8 cellular contexts compared by ENCODE assay signal in genomic region chr1:109090100-109090414, GRCh38. TPM values are rescaled to one million over a fixed set of nuclear protein-coding genes. Genes with fewer than 3 reads are reported as not detected.
DNase-seq lines count a peak whose midpoint lies in the region; ATAC-seq and TF ChIP-seq lines count a peak whose summit lies in the region.
"Not testable (repeated sequence)": the region's sequence is repeated elsewhere in the genome, so short reads cannot be mapped to it uniquely, and the experiment has no call there.

No MANE protein-coding gene starts in this region.

- peak overlapping the region; percentile 93 for H3K27ac Mint-ChIP-seq in activated naive CD4-positive, alpha-beta T cell treated with anti-CD3 and anti-CD28 coated beads, Interleukin-2, amount 50 U/mL, for 24 hours
- peak overlapping the region; percentile 97 to 99 for H3K27ac Mint-ChIP-seq in effector memory CD8-positive, alpha-beta T cell
- peak overlapping the region; percentile 97 to 99 (median 98) for H3K27ac Mint-ChIP-seq in nephron

- not testable (repeated sequence) for H3K27me3 Mint-ChIP-seq in activated naive CD4-positive, alpha-beta T cell treated with anti-CD3 and anti-CD28 coated beads, Interleukin-2, amount 50 U/mL, for 24 hours; effector memory CD8-positive, alpha-beta T cell; nephron (ENCODE audit: low read depth)

- not testable (repeated sequence) for H3K36me3 ChIP-seq in BJ (ENCODE audit: control insufficient read depth, insufficient read depth, low read length); iPS-15b (ENCODE audit: control insufficient read depth, insufficient read depth, low read length)
- peaks cover 14 to 24% (median 23%) of the 10 kb centered on the region in 4 donors for H3K36me3 ChIP-seq in stomach

- TF ChIP-seq POLR2A in stomach (IDR thresholded peaks at IDR 0.05), result not testable (repeated sequence)

- POLR2A ChIA-PET in BJ (lab: Charles Lee), result interaction anchor here (0.6 to 1.1 kb wide), 2 partner anchors 10 to 14 kb away, joined by 4 to 6 read pairs; partner anchors contain the start of gene TAF13

- peak overlapping the region; percentile 92 for H3K9ac ChIP-seq in iPS-15b (ENCODE audit: low read depth, low read length)

- intact Hi-C loops in stomach (cut with DNase I; ENCODE audit: low total_unique reads), result not testable (repeated sequence)

- H3K27ac ChIP-seq in HL-60 (replicated peaks) (peak overlapping the region; percentile 99), stomach (peak overlapping the region; percentile 96 to 99 (median 98))

- H3K36me3 Mint-ChIP-seq in activated naive CD4-positive, alpha-beta T cell treated with anti-CD3 and anti-CD28 coated beads, Interleukin-2, amount 50 U/mL, for 24 hours, result peaks cover 12% of the 10 kb centered on the region
- H3K36me3 Mint-ChIP-seq in effector memory CD8-positive, alpha-beta T cell (ENCODE audit: insufficient read depth), result peaks cover 36% of the 10 kb centered on the region
- H3K36me3 Mint-ChIP-seq in nephron (ENCODE audit: low read depth), result peaks cover 26% of the 10 kb centered on the region

- peak overlapping the region; percentile 86 for H3K4me3 ChIP-seq in BJ (ENCODE audit: low read depth, low read length)
- H3K4me3 ChIP-seq in HL-60 (replicated peaks; ENCODE audit: insufficient read depth, low read length), result peak overlapping the region; percentile 90
- H3K4me3 ChIP-seq in iPS-15b (ENCODE audit: low read depth, low read length), result peak overlapping the region; percentile 77
- peak overlapping the region; percentile 66 to 90 (median 78) for H3K4me3 ChIP-seq in stomach

- peak overlapping the region; percentile 92 for H3K4me3 Mint-ChIP-seq in activated naive CD4-positive, alpha-beta T cell treated with anti-CD3 and anti-CD28 coated beads, Interleukin-2, amount 50 U/mL, for 24 hours
- H3K4me3 Mint-ChIP-seq in effector memory CD8-positive, alpha-beta T cell, result peak overlapping the region; percentile 96 to 99
- H3K4me3 Mint-ChIP-seq in nephron, result peak overlapping the region; percentile 94 to 95 (median 95)

- H3K4me1 ChIP-seq in iPS-15b (ENCODE audit: control insufficient read depth, insufficient read depth, low read length), result not testable (repeated sequence)
- H3K4me1 ChIP-seq in stomach, result peaks cover 15 to 52% (median 39%) of the 10 kb centered on the region in 4 donors

- H3K4me1 Mint-ChIP-seq in activated naive CD4-positive, alpha-beta T cell treated with anti-CD3 and anti-CD28 coated beads, Interleukin-2, amount 50 U/mL, for 24 hours, result peaks cover 32% of the 10 kb centered on the region
- peaks cover 24 to 28% of the 10 kb centered on the region in 2 donors for H3K4me1 Mint-ChIP-seq in effector memory CD8-positive, alpha-beta T cell (ENCODE audit: low read depth in 2 of 2)
- H3K4me1 Mint-ChIP-seq in nephron, result peaks cover 22% of the 10 kb centered on the region

- not testable (repeated sequence) for H3K9me3 ChIP-seq in iPS-15b (ENCODE audit: control insufficient read depth, insufficient read depth, low read length); stomach

- not testable (repeated sequence) for TF ChIP-seq CTCF in BJ (IDR thresholded peaks at IDR 0.05; ENCODE audit: insufficient read depth, low read depth, low read length); HL-60 (IDR thresholded peaks at IDR 0.05; ENCODE audit: insufficient read depth, low read length); nephron (IDR thresholded peaks at IDR 0.05; ENCODE audit: unreplicated experiment in 3 of 3); stomach (IDR thresholded peaks at IDR 0.05)

- H3K9me3 Mint-ChIP-seq in activated naive CD4-positive, alpha-beta T cell treated with anti-CD3 and anti-CD28 coated beads, Interleukin-2, amount 50 U/mL, for 24 hours; effector memory CD8-positive, alpha-beta T cell; nephron: not testable (repeated sequence)

- not testable (repeated sequence) for DNase-seq in BJ (ENCODE audit: low read depth)
- DNase-seq in HL-60 (ENCODE audit: low read depth in 1 of 2, low spot score in 1 of 2) (peak in 1 of 2 experiments; percentile 83), SIG-M5 treated with dmso at 0.1 percent for 504 hours (lab: John Stamatoyannopoulos, UW; ENCODE audit: unreplicated experiment) (peak; percentile 77), stomach (peak; percentile 33)
- peak in 1 of 3 experiments; percentile 10 for DNase-seq in effector memory CD8-positive, alpha-beta T cell

- H3K27me3 ChIP-seq in BJ (ENCODE audit: control insufficient read depth, insufficient read depth, low read length); HL-60 (ENCODE audit: insufficient read depth, poor library complexity, severe bottlenecking); iPS-15b (ENCODE audit: control insufficient read depth, insufficient read depth, low read length); stomach: not testable (repeated sequence)

- ATAC-seq in effector memory CD8-positive, alpha-beta T cell (replicated peaks), result not testable (repeated sequence)

- TF ChIP-seq EP300 in stomach (IDR thresholded peaks at IDR 0.05), result not testable (repeated sequence)

- WGBS in stomach, 5 donors, result 16 to 40% (median 25%) methylated on average over 21 of the region's 21 CpGs

- CTCF ChIA-PET in BJ (lab: Yijun Ruan, JAX), result interaction anchor here (1.5 to 2.3 kb wide), 4 partner anchors 8 to 23 kb away, joined by 4 to 13 read pairs (median 6); a partner anchor contains a TSS

RNA-seq across cellular contexts. Expression of gene TMEM167B, which starts 0.5 kb away (rescaled TPM):
- polyA plus RNA-seq in BJ (2011; rRNA removed), result 31.0 and 48.8 TPM in 2 replicates
- 8.7 and 9.9 TPM in 2 replicates for polyA minus RNA-seq in BJ (2011; rRNA and poly(A)+ RNA removed)
- total RNA-seq in stomach, result 10 to 100 TPM in 3 of 5 donors, 1 to 10 TPM in 1, not detected in 1; 2.9 to 70.1 (median 44.6) TPM
- 10 to 100 TPM; 15.4 to 26.9 (median 16.3) TPM for polyA plus RNA-seq in stomach

RNA-seq across cellular contexts. Expression of gene TAF13, which starts 14.3 kb away (rescaled TPM):
- polyA plus RNA-seq in BJ (2011; rRNA removed) (14.7 and 63.7 TPM in 2 replicates), stomach (10 to 100 TPM; 20.4 to 48.6 (median 46.8) TPM)
- 12.1 and 15.4 TPM in 2 replicates for polyA minus RNA-seq in BJ (2011; rRNA and poly(A)+ RNA removed)
- total RNA-seq in stomach, result 10 to 100 TPM in 4 of 5 donors, 1 to 10 TPM in 1; 3.5 to 69.9 (median 25.2) TPM

RNA-seq across cellular contexts. Expression of gene ELAPOR1, which starts 23.9 kb away (rescaled TPM):
- polyA plus RNA-seq in BJ (2011; rRNA removed) (1.1 and 2.3 TPM in 2 replicates), stomach (10 to 100 TPM; 25.5 to 47.7 (median 35.1) TPM)
- polyA minus RNA-seq in BJ (2011; rRNA and poly(A)+ RNA removed), result 0.77 and 1.1 TPM in 2 replicates
- 100 to 1,000 TPM in 2 of 5 donors, 10 to 100 TPM in 3; 56.8 to 185 (median 84.3) TPM for total RNA-seq in stomach

RNA-seq across cellular contexts. Expression of gene WDR47, which starts 48.2 kb away (rescaled TPM):
- polyA plus RNA-seq in BJ (2011; rRNA removed), result 7.3 and 12.8 TPM in 2 replicates
- 5.8 and 6.4 TPM in 2 replicates for polyA minus RNA-seq in BJ (2011; rRNA and poly(A)+ RNA removed)
- 10 to 100 TPM in 3 of 5 donors, 1 to 10 TPM in 2; 4.9 to 16.9 (median 11.1) TPM for total RNA-seq in stomach
- polyA plus RNA-seq in stomach, result 1 to 10 TPM; 3.7 to 3.8 (median 3.7) TPM
